ENCODE assay signal across 8 cellular contexts in genomic region chr4:102620697-102621497, GRCh38.
DNase-seq lines count a peak whose midpoint lies in the region; ATAC-seq, FAIRE-seq and TF ChIP-seq lines count a peak whose summit lies in the region.

No MANE protein-coding gene starts in this region.

- no peaks in the 10 kb centered on the region for H3K27me3 ChIP-seq in duodenal mucosa (ENCODE audit: control insufficient read depth in 1 of 2, insufficient read depth in 2 of 2, low read length in 2 of 2)
- no peaks in the 10 kb centered on the region for H3K27me3 ChIP-seq in mesenchymal stem cell (ENCODE audit: control insufficient read depth in 1 of 2, insufficient read depth in 1 of 2, low read length in 2 of 2)

- H3K79me1 ChIP-seq in mesenchymal stem cell (replicated peaks; ENCODE audit: low read length, poor library complexity, severe bottlenecking), result peaks cover 2% of the 10 kb centered on the region

- H3K27ac ChIP-seq in RWPE1, result no peak overlapping the region
- no peak overlapping the region for H3K27ac ChIP-seq in duodenal mucosa (ENCODE audit: low read depth, low read length)
- H3K27ac ChIP-seq in mesenchymal stem cell (ENCODE audit: low read length, poor library complexity, severe bottlenecking), result peak overlapping the region; percentile 76

- H3K18ac ChIP-seq in mesenchymal stem cell (ENCODE audit: low read depth in 1 of 2, low read length in 2 of 2), result no peak overlapping the region

- no peak overlapping the region for H2BK5ac ChIP-seq in mesenchymal stem cell (ENCODE audit: low read depth, low read length, poor library complexity, severe bottlenecking)

- 28% methylated on average over 5 of the region's 8 CpGs for WGBS in mesenchymal stem cell

- H2AFZ ChIP-seq in mesenchymal stem cell (ENCODE audit: low read depth, low read length), result no peak overlapping the region

- H3K4me2 ChIP-seq in mesenchymal stem cell (ENCODE audit: low read length, poor library complexity, severe bottlenecking), result no peak overlapping the region

- H2BK15ac ChIP-seq in mesenchymal stem cell (ENCODE audit: low read depth, poor library complexity, severe bottlenecking), result no peak overlapping the region

- in situ Hi-C loops in Caki2 (cut with HindIII; ENCODE audit: low pct_unique_long_range_greater_than_20kb, low sequenced_read_pairs), result loop anchor here (25.0 kb wide), 1 partner anchor 391 kb away; the partner anchor contains the start of gene SLC9B1

- peak; percentile 67 for ATAC-seq in GM18868 (IDR thresholded peaks at IDR 0.05; ENCODE audit: unreplicated experiment)
- ATAC-seq in GM19351 (IDR thresholded peaks at IDR 0.05; ENCODE audit: unreplicated experiment), result no peak
- ATAC-seq in HG03439 (IDR thresholded peaks at IDR 0.05; ENCODE audit: unreplicated experiment), result no peak

- H3K14ac ChIP-seq in mesenchymal stem cell (ENCODE audit: low read length in 2 of 2), result no peak overlapping the region

- CTCF ChIA-PET in RWPE1 (lab: Yijun Ruan, JAX), result interaction anchor here (0.5 to 2.5 kb wide), 24 partner anchors 31 to 1842 kb away, joined by 3 to 21 read pairs (median 4); partner anchors contain the start of genes BDH2 and MANBA

- no peak overlapping the region for H2BK12ac ChIP-seq in mesenchymal stem cell (ENCODE audit: low read length in 2 of 2)

- peak overlapping the region in 1 of 2 donors; percentile 16 for H3K9ac ChIP-seq in duodenal mucosa (ENCODE audit: low read depth in 1 of 2, low read length in 2 of 2)
- peak overlapping the region; percentile 73 for H3K9ac ChIP-seq in mesenchymal stem cell (ENCODE audit: low read length)

- TF ChIP-seq CTCF in RWPE1 (conservative IDR thresholded peaks at IDR 0.05; ENCODE audit: low read depth), result peak; percentile 64

- peak; percentile 91 for DNase-seq in Caki2 (ENCODE audit: low read depth)
- DNase-seq in HTR-8/SVneo (ENCODE audit: insufficient read length, low spot score), result peak; percentile 48
- DNase-seq in RWPE1 (ENCODE audit: low spot score), result peak; percentile 69
- DNase-seq in mesenchymal stem cell, result peak; percentile 87

- H3K23ac ChIP-seq in mesenchymal stem cell (ENCODE audit: low read length in 2 of 2), result no peak overlapping the region

- H2AK5ac ChIP-seq in mesenchymal stem cell (ENCODE audit: low read length, severe bottlenecking), result no peak overlapping the region

- no peak overlapping the region for H2BK120ac ChIP-seq in mesenchymal stem cell (ENCODE audit: low read depth, low read length)

- H3K4me3 ChIP-seq in duodenal mucosa (ENCODE audit: low read depth in 1 of 2, low read length in 2 of 2) (peak overlapping the region; percentile 25 to 60), mesenchymal stem cell (ENCODE audit: insufficient read depth in 1 of 2, low read depth in 1 of 2, low read length in 2 of 2) (no peak overlapping the region)

- H4K8ac ChIP-seq in mesenchymal stem cell (ENCODE audit: low read length), result no peak overlapping the region

- FAIRE-seq in HTR-8/SVneo (lab: Jason Lieb, UNC), result no peak

- no peak overlapping the region for H4K91ac ChIP-seq in mesenchymal stem cell (ENCODE audit: low read length)

- no peak overlapping the region for H3K4ac ChIP-seq in mesenchymal stem cell (ENCODE audit: low read depth in 1 of 2, low read length in 2 of 2)

- H3K9me3 ChIP-seq in duodenal mucosa (ENCODE audit: control insufficient read depth in 1 of 2, low read length in 2 of 2) (no peaks in the 10 kb centered on the region), mesenchymal stem cell (ENCODE audit: control insufficient read depth, low read length) (no peaks in the 10 kb centered on the region)

- H3K4me1 ChIP-seq in duodenal mucosa (ENCODE audit: control insufficient read depth in 1 of 2, insufficient read depth in 2 of 2, low read length in 2 of 2) (peaks cover 8 to 39% of the 10 kb centered on the region in 2 donors), mesenchymal stem cell (ENCODE audit: control insufficient read depth, insufficient read depth, low read depth, low read length) (peaks cover 16% of the 10 kb centered on the region)

- POLR2A ChIA-PET in RWPE1 (lab: Yijun Ruan, JAX; ENCODE audit: low non-redundant PET), result interaction anchor here (0.9 kb wide), 1 partner anchor 207 kb away, joined by 3 read pairs; the partner anchor contains the start of gene UBE2D3

- H3K36me3 ChIP-seq in duodenal mucosa (ENCODE audit: control insufficient read depth in 1 of 2, insufficient read depth in 2 of 2, low read length in 2 of 2) (peaks cover 10 to 14% of the 10 kb centered on the region in 2 donors), mesenchymal stem cell (ENCODE audit: control insufficient read depth in 1 of 2, insufficient read depth in 2 of 2, low read depth in 1 of 2, low read length in 2 of 2) (peaks cover 8 to 16% of the 10 kb centered on the region in 2 experiments)

Comparison
In these comparisons a context has a peak if more than half of its experiments do, and no peak if none do; other contexts are left out.
1. H3K4me3 ChIP-seq: peak in duodenal mucosa (2 of 2); none in mesenchymal stem cell (0 of 2).
2. Peak in every context shown above with its lines, with median percentiles within 50 percentile points of each other: DNase-seq.